ENCODE assay signal across 25 cellular contexts in the genomic region with DNA sequence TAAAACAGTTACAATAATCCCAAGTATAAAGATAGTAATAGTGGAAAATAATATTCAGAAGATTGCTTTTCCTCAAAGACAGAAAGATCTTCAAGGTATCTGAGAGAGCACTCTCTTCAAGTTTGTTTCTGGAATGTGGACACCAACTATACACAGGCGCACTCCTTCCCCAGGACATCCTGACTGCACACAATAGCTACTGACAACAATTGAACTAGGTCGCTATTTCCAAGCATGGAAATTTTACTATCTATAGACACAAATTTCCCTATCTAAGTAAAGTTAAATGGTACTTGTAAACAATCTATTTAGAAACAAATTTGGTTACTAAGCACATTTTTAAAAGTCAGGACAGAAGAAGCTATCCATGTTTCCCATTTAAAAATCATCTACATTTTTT. TPM values are rescaled to one million over a fixed set of nuclear protein-coding genes. Genes with fewer than 3 reads are reported as not detected.
DNase-seq lines count a peak whose midpoint lies in the region; ATAC-seq and TF ChIP-seq lines count a peak whose summit lies in the region.
"Had no signal": no experiment of that assay in that cellular context is flagged by ENCODE, and none has a peak within 500 bp of the region (broad histone marks: within the 10 kb centered on the region; RNA-seq: fewer than 3 reads in every experiment).

No MANE protein-coding gene starts in this region.

- peaks cover 66% of the 10 kb centered on the region for H3K36me3 Mint-ChIP-seq in osteocyte (ENCODE audit: unreplicated experiment)
- H3K36me3 Mint-ChIP-seq: immature natural killer cell had no signal

- TF ChIP-seq POLR2A in vagina (IDR thresholded peaks at IDR 0.05), result no peak

- no peaks in the 10 kb centered on the region for H3K4me1 ChIP-seq in vagina
- H3K4me1 ChIP-seq: BE2C had no signal

- H3K27me3 Mint-ChIP-seq in osteocyte (ENCODE audit: unreplicated experiment), result no peaks in the 10 kb centered on the region

- no peaks in the 10 kb centered on the region for H3K9me3 Mint-ChIP-seq in osteocyte (ENCODE audit: unreplicated experiment)
- H3K9me3 Mint-ChIP-seq: activated B cell treated with CpG ODN at 0.5 μM for 24 hours; activated T-helper 1 cell treated with anti-CD3 and anti-CD28 coated beads, Interleukin-12 subunit alpha, Interleukin-12 subunit beta, Interleukin-2, Interleukin-4 antibody, amounts not matched to agents 30 ng/mL and 10 ng/mL and 1 ng/mL, durations not matched to agents 14 hours and 24 hours and 36 hours; dendritic cell treated with granulocyte-macrophage colony-stimulating factor and Interleukin-4, amounts not matched to agents 40 ng/mL and 50 ng/mL, for 4 days had no signal

- ATAC-seq in left ventricle myocardium superior, result peak; percentile 56
- ATAC-seq in left cardiac atrium, result no peak

- peaks cover 67% of the 10 kb centered on the region for H3K4me1 Mint-ChIP-seq in osteocyte (ENCODE audit: unreplicated experiment)
- H3K4me1 Mint-ChIP-seq: activated B cell treated with CpG ODN at 0.5 μM for 24 hours, immature natural killer cell, neural crest cell had no signal

- DNase-seq in left ventricle myocardium superior, result no peak
- no peak for DNase-seq in left cardiac atrium
- no peak for DNase-seq in epithelial cell of prostate (ENCODE audit: low read depth, low spot score)
- no peak for DNase-seq in osteocyte (ENCODE audit: extremely low spot score, unreplicated experiment)
- no peak for DNase-seq in vagina (ENCODE audit: extremely low spot score in 2 of 2)
- DNase-seq in activated CD4-positive, alpha-beta T cell treated with anti-CD3 and anti-CD28 coated beads, Interleukin-2, amount 50 U/mL, for 1 hour, result no peak
- no peak for DNase-seq in DMS153 (lab: John Stamatoyannopoulos, UW)
- DNase-seq in SKM-1 (lab: John Stamatoyannopoulos, UW; ENCODE audit: unreplicated experiment), result no peak
- DNase-seq: activated B cell treated with CpG ODN at 0.5 μM for 24 hours; activated CD4-positive, alpha-beta T cell treated with anti-CD3 and anti-CD28 coated beads, Interleukin-2, amount 50 U/mL, for 4 hours; activated naive CD4-positive, alpha-beta T cell treated with anti-CD3 and anti-CD28 coated beads, Interleukin-2, amount 50 U/mL, for 16 hours; amygdala; BE2C; DMS79 treated with DMSO at 0.1 percent for 48 hours; immature natural killer cell; Kasumi-1; NCI-H1694; NCI-H2171 treated with DMSO at 0.1 percent for 48 hours; NCI-H524; posterior cingulate gyrus; stimulated activated CD8-positive, alpha-beta memory T cell treated with anti-CD3 and anti-CD28 coated beads, Interleukin-4, amount 100 ng/mL, for 48 hours had no signal

- H3K27ac ChIP-seq in epithelial cell of prostate (peak overlapping the region; percentile 24), vagina (peak overlapping the region; percentile 30)
- H3K27ac ChIP-seq: hepatocyte had no signal

- no peak overlapping the region for H3K4me3 ChIP-seq in vagina
- H3K4me3 ChIP-seq: hepatocyte had no signal

- intact Hi-C loops in left ventricle myocardium superior (cut with micrococcal nuclease) (loop anchor here (10.0 kb wide), 1 partner anchor 154 kb away; no protein-coding TSS in a partner anchor), left cardiac atrium (cut with DNase I) (no loop called here), vagina (cut with DNase I) (no loop called here)

- TF ChIP-seq CTCF in osteocyte (IDR thresholded peaks at IDR 0.05) (no peak), vagina (IDR thresholded peaks at IDR 0.05) (no peak)

- peak overlapping the region; percentile 66 for H3K27ac Mint-ChIP-seq in osteocyte (ENCODE audit: unreplicated experiment)
- H3K27ac Mint-ChIP-seq: activated B cell treated with CpG ODN at 0.5 μM for 24 hours; activated T-helper 1 cell treated with anti-CD3 and anti-CD28 coated beads, Interleukin-12 subunit alpha, Interleukin-12 subunit beta, Interleukin-2, Interleukin-4 antibody, amounts not matched to agents 30 ng/mL and 10 ng/mL and 1 ng/mL, durations not matched to agents 14 hours and 24 hours and 36 hours; dendritic cell treated with granulocyte-macrophage colony-stimulating factor and Interleukin-4, amounts not matched to agents 40 ng/mL and 50 ng/mL, for 4 days; immature natural killer cell had no signal

- H3K27me3 ChIP-seq in vagina, result no peaks in the 10 kb centered on the region
- H3K27me3 ChIP-seq: BE2C, hepatocyte had no signal

- H3K4me3 Mint-ChIP-seq in osteocyte (ENCODE audit: unreplicated experiment), result no peak overlapping the region
- H3K4me3 Mint-ChIP-seq: activated B cell treated with CpG ODN at 0.5 μM for 24 hours; activated T-helper 1 cell treated with anti-CD3 and anti-CD28 coated beads, Interleukin-12 subunit alpha, Interleukin-12 subunit beta, Interleukin-2, Interleukin-4 antibody, amounts not matched to agents 30 ng/mL and 10 ng/mL and 1 ng/mL, durations not matched to agents 14 hours and 24 hours and 36 hours; dendritic cell treated with granulocyte-macrophage colony-stimulating factor and Interleukin-4, amounts not matched to agents 40 ng/mL and 50 ng/mL, for 4 days; immature natural killer cell; neural crest cell had no signal

- H3K9me3 ChIP-seq in vagina, result no peaks in the 10 kb centered on the region
- H3K9me3 ChIP-seq: BE2C had no signal

- H3K36me3 ChIP-seq in vagina, result no peaks in the 10 kb centered on the region
- H3K36me3 ChIP-seq: BE2C had no signal

RNA-seq across cellular contexts. Expression of a gene that starts 19.1 kb away (rescaled TPM):
- total RNA-seq in left ventricle myocardium superior, result 25.9 TPM
- 10 to 100 TPM; 29.4 to 38.9 TPM for total RNA-seq in left cardiac atrium
- 180 and 187 TPM in 2 replicates for total RNA-seq in osteocyte
- 27.3 TPM for total RNA-seq in vagina
- total RNA-seq: activated B cell treated with CpG ODN at 0.5 μM for 24 hours; activated T-helper 1 cell treated with anti-CD3 and anti-CD28 coated beads, Interleukin-12 subunit alpha, Interleukin-12 subunit beta, Interleukin-2, Interleukin-4 antibody, amounts not matched to agents 30 ng/mL and 10 ng/mL and 1 ng/mL, durations not matched to agents 14 hours and 24 hours and 36 hours had no signal
